1 cellular context compared by ENCODE assay signal in the genomic region with DNA sequence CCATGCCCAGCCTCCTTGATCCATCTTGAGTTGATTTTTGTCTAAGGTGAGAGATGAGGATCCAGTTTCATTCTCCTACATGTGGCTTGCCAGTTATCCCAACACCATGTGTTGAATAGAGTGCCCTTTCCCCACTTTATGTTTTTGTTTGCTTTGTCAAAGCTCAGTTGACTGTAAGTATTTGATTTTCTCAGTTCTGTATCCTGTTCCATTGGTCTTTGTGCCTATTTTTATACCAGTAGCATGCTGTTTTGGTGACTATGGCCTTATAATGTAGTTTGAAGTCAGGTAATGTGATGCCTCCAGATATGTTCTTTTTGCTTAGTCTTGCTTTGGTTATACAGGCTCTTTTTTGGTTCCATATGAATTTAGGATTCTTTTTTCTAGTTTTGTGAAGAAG. TPM values are rescaled to one million over a fixed set of nuclear protein-coding genes. Genes with fewer than 3 reads are reported as not detected.
"Had no signal": no experiment of that assay in that cellular context is flagged by ENCODE, and none has a peak within 500 bp of the region (broad histone marks: within the 10 kb centered on the region; RNA-seq: fewer than 3 reads in every experiment).

No MANE protein-coding gene starts in this region.

RNA-seq across cellular contexts. Expression of gene ATF7IP2, which starts 23.9 kb away (rescaled TPM):
- total RNA-seq: H4 had no signal
